9 cellular contexts compared by ENCODE assay signal in genomic region chr12:88553941-88554658, GRCh38. TPM values are rescaled to one million over a fixed set of nuclear protein-coding genes. Genes with fewer than 3 reads are reported as not detected.
A peak's percentile ranks its signal among the peaks of the same experiment; 100 is the strongest.
DNase-seq lines count a peak whose midpoint lies in the region; ATAC-seq, FAIRE-seq and TF ChIP-seq lines count a peak whose summit lies in the region.
"Had no signal": no experiment of that assay in that cellular context is flagged by ENCODE, and none has a peak within 500 bp of the region (broad histone marks: within the 10 kb centered on the region; RNA-seq: fewer than 3 reads in every experiment).

No MANE protein-coding gene starts in this region.

- no peak overlapping the region for H3K4me3 Mint-ChIP-seq in osteocyte (ENCODE audit: unreplicated experiment)
- H3K4me3 Mint-ChIP-seq: naive B cell had no signal

- no peaks in the 10 kb centered on the region for H3K27me3 Mint-ChIP-seq in osteocyte (ENCODE audit: unreplicated experiment)
- H3K27me3 Mint-ChIP-seq: naive B cell had no signal

- H3K27ac Mint-ChIP-seq in osteocyte (ENCODE audit: unreplicated experiment) = peak overlapping the region; percentile 33
- H3K27ac Mint-ChIP-seq: naive B cell had no signal

- ATAC-seq in GM18498 (IDR thresholded peaks at IDR 0.05; ENCODE audit: unreplicated experiment) = no peak

- peaks cover 22% of the 10 kb centered on the region for H3K4me1 Mint-ChIP-seq in osteocyte (ENCODE audit: unreplicated experiment)
- H3K4me1 Mint-ChIP-seq: naive B cell had no signal

- in situ Hi-C loops in ACHN (cut with HindIII; ENCODE audit: low pct_ligation_motif_present, low pct_unique_long_range_greater_than_20kb, low sequenced_read_pairs) = no loop called here

- peak; percentile 78 for FAIRE-seq in endometrium (lab: Jason Lieb, UNC)

- no peak for TF ChIP-seq CTCF in osteocyte (IDR thresholded peaks at IDR 0.05)

- DNase-seq in DMS53 treated with DMSO at 0.1 percent for 48 hours (lab: John Stamatoyannopoulos, UW; ENCODE audit: unreplicated experiment) (peak; percentile 39), NCI-H2196 (lab: John Stamatoyannopoulos, UW; ENCODE audit: unreplicated experiment) (peak; percentile 82), osteocyte (ENCODE audit: extremely low spot score, unreplicated experiment) (no peak), ACHN (no peak), pons (ENCODE audit: low spot score) (no peak)
- DNase-seq in activated naive CD4-positive, alpha-beta T cell (lab: John Stamatoyannopoulos, UW) = no peak
- DNase-seq: naive B cell had no signal

- no peaks in the 10 kb centered on the region for H3K36me3 Mint-ChIP-seq in osteocyte (ENCODE audit: unreplicated experiment)
- H3K36me3 Mint-ChIP-seq: naive B cell had no signal

- no peaks in the 10 kb centered on the region for H3K9me3 Mint-ChIP-seq in osteocyte (ENCODE audit: unreplicated experiment)

RNA-seq across cellular contexts. Expression of gene KITLG, which starts 26.2 kb away (rescaled TPM):
- 1.3 and 1.9 TPM in 2 replicates for total RNA-seq in osteocyte

Comparison
In these comparisons a context has a peak if more than half of its experiments do, and no peak if none do; other contexts are left out.
1. DNase-seq: peak in DMS53 treated with DMSO at 0.1 percent for 48 hours (single experiment) and NCI-H2196 (single experiment); none in osteocyte (single experiment), ACHN (single experiment), activated naive CD4-positive, alpha-beta T cell (0 of 4) and pons (single experiment).